ENCODE assay signal across 1 cellular context in the genomic region with DNA sequence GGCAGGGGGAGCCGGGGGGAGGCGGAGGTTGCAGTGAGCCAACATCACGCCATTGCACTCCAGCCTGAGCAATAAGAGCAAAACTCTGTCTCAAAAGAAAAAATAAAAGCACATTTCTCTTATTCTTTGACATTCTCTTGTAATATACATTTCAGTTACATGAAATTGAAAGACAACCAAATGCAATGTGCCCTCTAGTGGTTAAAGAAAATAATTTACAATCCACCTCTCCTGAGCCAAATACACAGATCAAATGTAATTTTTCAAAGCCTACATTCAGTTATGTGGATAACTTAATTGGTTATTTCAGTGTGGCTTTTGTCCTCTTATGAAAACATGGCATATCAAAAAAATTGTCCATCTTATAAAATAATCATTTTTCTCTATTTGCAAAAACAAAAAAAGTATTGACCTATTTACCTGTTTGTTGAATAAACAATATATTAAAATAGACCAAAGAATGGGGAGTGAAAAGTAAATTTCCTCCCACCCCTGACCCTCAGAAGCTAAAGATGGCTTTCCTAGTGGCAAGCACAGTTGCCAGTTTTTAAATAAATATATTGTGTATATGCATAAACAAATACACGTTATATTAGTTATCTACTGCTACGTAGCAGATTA.
TF ChIP-seq lines count a peak whose summit lies in the region.

No MANE protein-coding gene starts in this region.

TF ChIP-seq in GM23338, 12 proteins besides CTCF, POLR2A, EP300 and RAD21 (continued from another document):
- TF ChIP-seq, protein P1, sequence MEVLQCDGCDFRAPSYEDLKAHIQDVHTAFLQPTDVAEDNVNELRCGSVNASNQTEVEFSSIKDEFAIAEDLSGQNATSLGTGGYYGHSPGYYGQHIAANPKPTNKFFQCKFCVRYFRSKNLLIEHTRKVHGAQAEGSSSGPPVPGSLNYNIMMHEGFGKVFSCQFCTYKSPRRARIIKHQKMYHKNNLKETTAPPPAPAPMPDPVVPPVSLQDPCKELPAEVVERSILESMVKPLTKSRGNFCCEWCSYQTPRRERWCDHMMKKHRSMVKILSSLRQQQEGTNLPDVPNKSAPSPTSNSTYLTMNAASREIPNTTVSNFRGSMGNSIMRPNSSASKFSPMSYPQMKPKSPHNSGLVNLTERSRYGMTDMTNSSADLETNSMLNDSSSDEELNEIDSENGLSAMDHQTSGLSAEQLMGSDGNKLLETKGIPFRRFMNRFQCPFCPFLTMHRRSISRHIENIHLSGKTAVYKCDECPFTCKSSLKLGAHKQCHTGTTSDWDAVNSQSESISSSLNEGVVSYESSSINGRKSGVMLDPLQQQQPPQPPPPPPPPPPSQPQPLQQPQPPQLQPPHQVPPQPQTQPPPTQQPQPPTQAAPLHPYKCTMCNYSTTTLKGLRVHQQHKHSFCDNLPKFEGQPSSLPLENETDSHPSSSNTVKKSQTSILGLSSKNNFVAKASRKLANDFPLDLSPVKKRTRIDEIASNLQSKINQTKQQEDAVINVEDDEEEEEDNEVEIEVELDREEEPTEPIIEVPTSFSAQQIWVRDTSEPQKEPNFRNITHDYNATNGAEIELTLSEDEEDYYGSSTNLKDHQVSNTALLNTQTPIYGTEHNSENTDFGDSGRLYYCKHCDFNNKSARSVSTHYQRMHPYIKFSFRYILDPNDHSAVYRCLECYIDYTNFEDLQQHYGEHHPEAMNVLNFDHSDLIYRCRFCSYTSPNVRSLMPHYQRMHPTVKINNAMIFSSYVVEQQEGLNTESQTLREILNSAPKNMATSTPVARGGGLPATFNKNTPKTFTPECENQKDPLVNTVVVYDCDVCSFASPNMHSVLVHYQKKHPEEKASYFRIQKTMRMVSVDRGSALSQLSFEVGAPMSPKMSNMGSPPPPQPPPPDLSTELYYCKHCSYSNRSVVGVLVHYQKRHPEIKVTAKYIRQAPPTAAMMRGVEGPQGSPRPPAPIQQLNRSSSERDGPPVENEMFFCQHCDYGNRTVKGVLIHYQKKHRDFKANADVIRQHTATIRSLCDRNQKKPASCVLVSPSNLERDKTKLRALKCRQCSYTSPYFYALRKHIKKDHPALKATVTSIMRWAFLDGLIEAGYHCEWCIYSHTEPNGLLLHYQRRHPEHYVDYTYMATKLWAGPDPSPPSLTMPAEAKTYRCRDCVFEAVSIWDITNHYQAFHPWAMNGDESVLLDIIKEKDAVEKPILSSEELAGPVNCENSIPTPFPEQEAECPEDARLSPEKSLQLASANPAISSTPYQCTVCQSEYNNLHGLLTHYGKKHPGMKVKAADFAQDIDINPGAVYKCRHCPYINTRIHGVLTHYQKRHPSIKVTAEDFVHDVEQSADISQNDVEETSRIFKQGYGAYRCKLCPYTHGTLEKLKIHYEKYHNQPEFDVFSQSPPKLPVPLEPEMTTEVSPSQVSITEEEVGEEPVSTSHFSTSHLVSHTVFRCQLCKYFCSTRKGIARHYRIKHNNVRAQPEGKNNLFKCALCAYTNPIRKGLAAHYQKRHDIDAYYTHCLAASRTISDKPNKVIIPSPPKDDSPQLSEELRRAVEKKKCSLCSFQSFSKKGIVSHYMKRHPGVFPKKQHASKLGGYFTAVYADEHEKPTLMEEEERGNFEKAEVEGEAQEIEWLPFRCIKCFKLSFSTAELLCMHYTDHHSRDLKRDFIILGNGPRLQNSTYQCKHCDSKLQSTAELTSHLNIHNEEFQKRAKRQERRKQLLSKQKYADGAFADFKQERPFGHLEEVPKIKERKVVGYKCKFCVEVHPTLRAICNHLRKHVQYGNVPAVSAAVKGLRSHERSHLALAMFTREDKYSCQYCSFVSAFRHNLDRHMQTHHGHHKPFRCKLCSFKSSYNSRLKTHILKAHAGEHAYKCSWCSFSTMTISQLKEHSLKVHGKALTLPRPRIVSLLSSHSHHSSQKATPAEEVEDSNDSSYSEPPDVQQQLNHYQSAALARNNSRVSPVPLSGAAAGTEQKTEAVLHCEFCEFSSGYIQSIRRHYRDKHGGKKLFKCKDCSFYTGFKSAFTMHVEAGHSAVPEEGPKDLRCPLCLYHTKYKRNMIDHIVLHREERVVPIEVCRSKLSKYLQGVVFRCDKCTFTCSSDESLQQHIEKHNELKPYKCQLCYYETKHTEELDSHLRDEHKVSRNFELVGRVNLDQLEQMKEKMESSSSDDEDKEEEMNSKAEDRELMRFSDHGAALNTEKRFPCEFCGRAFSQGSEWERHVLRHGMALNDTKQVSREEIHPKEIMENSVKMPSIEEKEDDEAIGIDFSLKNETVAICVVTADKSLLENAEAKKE (CRISPR knock-in tag; IDR thresholded peaks at IDR 0.05), result no peak
- TF ChIP-seq EZH2phosphoT487 (IDR thresholded peaks at IDR 0.05; ENCODE audit: unreplicated experiment) (no peak), REST (IDR thresholded peaks at IDR 0.05; ENCODE audit: unreplicated experiment) (no peak), CREB1 (CRISPR knock-in tag; IDR thresholded peaks at IDR 0.05; ENCODE audit: low read depth) (no peak), POLR2AphosphoS5 (IDR thresholded peaks at IDR 0.05; ENCODE audit: low read depth) (no peak)
